ENCODE assay signal across 27 cellular contexts in genomic region chr1:41780322-41780721, GRCh38.
"Had no signal": no experiment of that assay in that cellular context is flagged by ENCODE, and none has a peak within 500 bp of the region (broad histone marks: within the 10 kb centered on the region; RNA-seq: fewer than 3 reads in every experiment).

No MANE protein-coding gene starts in this region.

- H3K4me3 ChIP-seq: SJCRH30, SK-N-MC had no signal

- H3K27ac ChIP-seq: brain microvascular endothelial cell, SJCRH30, SK-N-MC had no signal

- ATAC-seq: activated CD8-positive, alpha-beta memory T cell treated with anti-CD3 and anti-CD28 coated beads, Interleukin-2, amount 10 ng/mL, durations not matched to agents 7 days and 5 days; Panc1 had no signal

- H3K9me3 ChIP-seq: SJCRH30 had no signal

- H3K4me1 ChIP-seq: SJCRH30 had no signal

- DNase-seq: activated CD4-positive, alpha-beta memory T cell treated with anti-CD3 and anti-CD28 coated beads, Interleukin-2, amount 10 ng/mL, durations not matched to agents 7 days and 5 days; activated CD4-positive, alpha-beta T cell treated with anti-CD3 and anti-CD28 coated beads for 1 hour; activated CD4-positive, alpha-beta T cell treated with anti-CD3 and anti-CD28 coated beads for 48 hours; activated CD4-positive, CD25-positive, alpha-beta regulatory T cell; activated CD8-positive, alpha-beta memory T cell treated with anti-CD3 and anti-CD28 coated beads for 24 hours; activated CD8-positive, alpha-beta memory T cell treated with anti-CD3 and anti-CD28 coated beads, Interleukin-2, amount 10 ng/mL, durations not matched to agents 7 days and 5 days; activated CD8-positive, alpha-beta memory T cell treated with anti-CD3 and anti-CD28 coated beads, Interleukin-2, amount 50 U/mL, for 48 hours; activated effector memory CD4-positive, alpha-beta T cell treated with Interleukin-2 at 50 U/mL for 16 hours; activated naive CD4-positive, alpha-beta T cell treated with anti-CD3 and anti-CD28 coated beads, Interleukin-2, amount 50 U/mL, for 16 hours; activated naive CD8-positive, alpha-beta T cell treated with anti-CD3 and anti-CD28 coated beads for 36 hours; activated T-cell treated with anti-CD3 and anti-CD28 coated beads, Interleukin-2, amount 50 U/mL, for 48 hours; amniotic stem cell; aorta; brain microvascular endothelial cell; central memory CD4-positive, alpha-beta T cell; NCI-H1105; NCI-H1417 treated with DMSO at 0.1 percent for 48 hours; NCI-H1694; NCI-H1930; NCI-H2081 treated with DMSO at 0.1 percent for 48 hours; NCI-H345; NCI-H524 treated with DMSO at 0.1 percent for 48 hours; SHP77; SJCRH30; T1000 had no signal

- H3K36me3 ChIP-seq: brain microvascular endothelial cell, SJCRH30 had no signal

- H3K27me3 ChIP-seq: brain microvascular endothelial cell had no signal
